ENCODE assay signal across 16 cellular contexts in the genomic region with DNA sequence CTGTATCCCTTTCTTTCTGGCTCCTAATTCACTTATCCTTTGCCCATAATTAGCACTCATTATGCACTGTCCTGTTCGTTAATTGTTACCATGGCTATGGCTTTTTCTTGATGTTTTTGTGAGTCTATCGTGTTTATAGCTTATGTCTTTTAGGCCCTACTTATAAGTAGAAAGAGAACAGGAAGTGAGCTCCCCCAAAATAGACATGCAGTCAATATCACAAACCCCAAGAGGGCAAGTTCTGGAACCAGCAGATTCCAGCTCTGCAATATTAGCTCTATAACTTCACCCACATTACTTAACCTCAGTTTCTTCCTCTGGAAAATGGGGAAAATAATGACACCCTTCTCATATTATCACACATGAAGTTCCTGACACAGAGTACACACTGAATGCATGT. TPM values are rescaled to one million over a fixed set of nuclear protein-coding genes. Genes with fewer than 3 reads are reported as not detected.
DNase-seq lines count a peak whose midpoint lies in the region; ATAC-seq and TF ChIP-seq lines count a peak whose summit lies in the region.
"Had no signal": no experiment of that assay in that cellular context is flagged by ENCODE, and none has a peak within 500 bp of the region (broad histone marks: within the 10 kb centered on the region; RNA-seq: fewer than 3 reads in every experiment).

No MANE protein-coding gene starts in this region.

- H3K36me3 Mint-ChIP-seq in dendritic cell treated with granulocyte-macrophage colony-stimulating factor and Interleukin-4, amounts not matched to agents 40 ng/mL and 50 ng/mL, for 4 days (ENCODE audit: low read depth): no peaks in the 10 kb centered on the region
- no peaks in the 10 kb centered on the region for H3K36me3 Mint-ChIP-seq in activated naive CD8-positive, alpha-beta T cell treated with anti-CD3 and anti-CD28 coated beads for 36 hours
- H3K36me3 Mint-ChIP-seq in Calu3 (ENCODE audit: insufficient read depth, unreplicated experiment): peaks cover 34% of the 10 kb centered on the region
- H3K36me3 Mint-ChIP-seq: activated naive CD4-positive, alpha-beta T cell treated with anti-CD3 and anti-CD28 coated beads, Interleukin-2, amount 50 U/mL, for 72 hours; stimulated activated effector memory CD8-positive, alpha-beta T cell treated with anti-CD3 and anti-CD28 coated beads, Interleukin-12 subunit alpha, Interleukin-12 subunit beta, amount 100 ng/mL, for 72 hours had no signal

- H3K9me3 Mint-ChIP-seq in dendritic cell treated with granulocyte-macrophage colony-stimulating factor and Interleukin-4, amounts not matched to agents 40 ng/mL and 50 ng/mL, for 4 days: no peaks in the 10 kb centered on the region
- no peaks in the 10 kb centered on the region for H3K9me3 Mint-ChIP-seq in activated naive CD8-positive, alpha-beta T cell treated with anti-CD3 and anti-CD28 coated beads for 36 hours
- no peaks in the 10 kb centered on the region for H3K9me3 Mint-ChIP-seq in Calu3 (ENCODE audit: low read depth, unreplicated experiment)
- H3K9me3 Mint-ChIP-seq: activated naive CD4-positive, alpha-beta T cell treated with anti-CD3 and anti-CD28 coated beads, Interleukin-2, amount 50 U/mL, for 72 hours; stimulated activated effector memory CD8-positive, alpha-beta T cell treated with anti-CD3 and anti-CD28 coated beads, Interleukin-12 subunit alpha, Interleukin-12 subunit beta, amount 100 ng/mL, for 72 hours had no signal

- CTCF ChIA-PET in Calu3 (lab: Charles Lee): no interaction called here

- H3K27ac Mint-ChIP-seq in dendritic cell treated with granulocyte-macrophage colony-stimulating factor and Interleukin-4, amounts not matched to agents 40 ng/mL and 50 ng/mL, for 4 days: peak overlapping the region; percentile 23
- H3K27ac Mint-ChIP-seq in activated naive CD8-positive, alpha-beta T cell treated with anti-CD3 and anti-CD28 coated beads for 36 hours: no peak overlapping the region
- no peak overlapping the region for H3K27ac Mint-ChIP-seq in Calu3 (ENCODE audit: unreplicated experiment)
- H3K27ac Mint-ChIP-seq: activated naive CD4-positive, alpha-beta T cell treated with anti-CD3 and anti-CD28 coated beads, Interleukin-2, amount 50 U/mL, for 72 hours; stimulated activated effector memory CD8-positive, alpha-beta T cell treated with anti-CD3 and anti-CD28 coated beads, Interleukin-12 subunit alpha, Interleukin-12 subunit beta, amount 100 ng/mL, for 72 hours; T-helper 17 cell had no signal

- intact Hi-C loops in dendritic cell treated with granulocyte-macrophage colony-stimulating factor and Interleukin-4, amounts not matched to agents 40 ng/mL and 50 ng/mL, for 4 days (cut with micrococcal nuclease): loop anchor here (5.0 to 10.0 kb wide), 2 partner anchors 46 to 179 kb away; no protein-coding TSS in a partner anchor
- intact Hi-C loops in Calu3 (cut with micrococcal nuclease; ENCODE audit: unreplicated experiment): no loop called here

- DNase-seq in GM20000 (ENCODE audit: low spot score) (peak; percentile 21), GM10266 (ENCODE audit: extremely low spot score) (no peak), Calu3 (no peak), DMS79 (lab: John Stamatoyannopoulos, UW) (no peak)
- DNase-seq in activated naive CD8-positive, alpha-beta T cell treated with anti-CD3 and anti-CD28 coated beads for 36 hours: no peak
- DNase-seq: activated CD4-positive, alpha-beta T cell treated with anti-CD3 and anti-CD28 coated beads for 1 hour; effector CD8-positive, alpha-beta T cell; hippocampal formation; SHP77 treated with DMSO at 0.1 percent for 48 hours; T-helper 17 cell; upper lobe of right lung had no signal

- no TSS peak for BruUV-seq in Calu3 (replicated peaks; lab: Mats Ljungman, UMichigan)

- TF ChIP-seq CTCF in GM20000 (IDR thresholded peaks at IDR 0.05; ENCODE audit: extremely low read depth, missing control alignments) (no peak), GM10266 (IDR thresholded peaks at IDR 0.05; ENCODE audit: control insufficient read depth, insufficient read depth, low read depth, missing control alignments) (no peak), Calu3 (IDR thresholded peaks at IDR 0.05; ENCODE audit: unreplicated experiment) (no peak)

- peaks cover 10% of the 10 kb centered on the region for H3K27me3 Mint-ChIP-seq in dendritic cell treated with granulocyte-macrophage colony-stimulating factor and Interleukin-4, amounts not matched to agents 40 ng/mL and 50 ng/mL, for 4 days
- H3K27me3 Mint-ChIP-seq in activated naive CD8-positive, alpha-beta T cell treated with anti-CD3 and anti-CD28 coated beads for 36 hours: peaks cover 6% of the 10 kb centered on the region
- no peaks in the 10 kb centered on the region for H3K27me3 Mint-ChIP-seq in Calu3 (ENCODE audit: unreplicated experiment)

- peaks cover 22% of the 10 kb centered on the region for H3K4me1 Mint-ChIP-seq in dendritic cell treated with granulocyte-macrophage colony-stimulating factor and Interleukin-4, amounts not matched to agents 40 ng/mL and 50 ng/mL, for 4 days (ENCODE audit: low read depth)
- peaks cover 2% of the 10 kb centered on the region for H3K4me1 Mint-ChIP-seq in activated naive CD8-positive, alpha-beta T cell treated with anti-CD3 and anti-CD28 coated beads for 36 hours
- peaks cover 23% of the 10 kb centered on the region for H3K4me1 Mint-ChIP-seq in Calu3 (ENCODE audit: low read depth, unreplicated experiment)
- H3K4me1 Mint-ChIP-seq: stimulated activated effector memory CD8-positive, alpha-beta T cell treated with anti-CD3 and anti-CD28 coated beads, Interleukin-12 subunit alpha, Interleukin-12 subunit beta, amount 100 ng/mL, for 72 hours; T-helper 17 cell had no signal

- ATAC-seq in GM18502 (IDR thresholded peaks at IDR 0.05; ENCODE audit: poor library complexity, unreplicated experiment): peak; percentile 69
- peak; percentile 43 for ATAC-seq in HG03139 (IDR thresholded peaks at IDR 0.05; ENCODE audit: unreplicated experiment)
- ATAC-seq: activated naive CD4-positive, alpha-beta T cell treated with anti-CD3 and anti-CD28 coated beads, Interleukin-2, amount 50 U/mL, for 72 hours; stimulated activated effector memory CD8-positive, alpha-beta T cell treated with anti-CD3 and anti-CD28 coated beads, Interleukin-12 subunit alpha, Interleukin-12 subunit beta, amount 100 ng/mL, for 72 hours; T-helper 17 cell; upper lobe of right lung had no signal

- no peak overlapping the region for H3K4me3 Mint-ChIP-seq in dendritic cell treated with granulocyte-macrophage colony-stimulating factor and Interleukin-4, amounts not matched to agents 40 ng/mL and 50 ng/mL, for 4 days
- H3K4me3 Mint-ChIP-seq in activated naive CD8-positive, alpha-beta T cell treated with anti-CD3 and anti-CD28 coated beads for 36 hours: no peak overlapping the region
- no peak overlapping the region for H3K4me3 Mint-ChIP-seq in Calu3 (ENCODE audit: low read depth, unreplicated experiment)
- H3K4me3 Mint-ChIP-seq: stimulated activated effector memory CD8-positive, alpha-beta T cell treated with anti-CD3 and anti-CD28 coated beads, Interleukin-12 subunit alpha, Interleukin-12 subunit beta, amount 100 ng/mL, for 72 hours; T-helper 17 cell had no signal

RNA-seq across cellular contexts. Expression of a gene that starts 7.4 kb away (rescaled TPM):
- under 1 TPM; 0.04 to 0.33 TPM for total RNA-seq in activated naive CD8-positive, alpha-beta T cell treated with anti-CD3 and anti-CD28 coated beads for 36 hours
- total RNA-seq in Calu3 (2022): 80.8 and 86.7 TPM in 2 replicates
- total RNA-seq: activated naive CD4-positive, alpha-beta T cell treated with anti-CD3 and anti-CD28 coated beads, Interleukin-2, amount 50 U/mL, for 72 hours; T-helper 17 cell had no signal

Comparison
In these comparisons a context has a peak if more than half of its experiments do, and no peak if none do; other contexts are left out.
1. RNA of a gene that starts 7.4 kb away (total RNA-seq): 80.8 to 86.7 TPM in Calu3; 0.04 to 0.33 TPM in activated naive CD8-positive, alpha-beta T cell treated with anti-CD3 and anti-CD28 coated beads for 36 hours; every median in the first group is over 10 times any median in the second.